ENCODE assay signal across 28 cellular contexts in the genomic region with DNA sequence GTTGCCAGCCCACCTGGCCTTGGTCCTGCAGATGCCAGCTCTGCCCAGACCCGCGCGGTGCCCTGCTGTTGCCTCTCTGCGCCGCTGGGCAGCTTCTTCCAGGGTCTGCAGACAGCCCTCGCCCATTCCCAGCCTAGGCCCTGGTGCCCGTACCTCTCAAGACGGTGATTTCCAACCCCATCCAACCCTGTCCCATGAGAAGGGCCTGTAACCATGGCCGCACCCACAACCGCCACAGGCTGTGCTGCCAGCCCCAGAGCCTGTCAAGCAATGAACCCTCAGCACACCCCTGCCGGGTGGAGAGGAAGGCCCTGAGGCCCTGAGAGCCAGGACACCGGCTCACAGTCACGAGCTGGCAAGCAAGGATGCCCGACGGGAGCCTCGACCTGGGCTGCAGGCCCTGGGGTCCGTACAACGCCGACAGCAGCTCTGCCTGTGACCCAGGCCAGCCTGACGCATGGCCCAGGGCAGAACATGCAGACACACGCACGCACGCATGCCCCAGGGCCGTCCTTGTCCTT.
DNase-seq lines count a peak whose midpoint lies in the region; ATAC-seq and TF ChIP-seq lines count a peak whose summit lies in the region.
"Had no signal": no experiment of that assay in that cellular context is flagged by ENCODE, and none has a peak within 500 bp of the region (broad histone marks: within the 10 kb centered on the region; RNA-seq: fewer than 3 reads in every experiment).

No MANE protein-coding gene starts in this region.

- TF ChIP-seq CTCF in CD14-positive monocyte (IDR thresholded peaks at IDR 0.05) (no peak), RWPE2 (IDR thresholded peaks at IDR 0.05; ENCODE audit: poor library complexity, severe bottlenecking) (no peak)

- no peak overlapping the region for H3K4me3 Mint-ChIP-seq in CD14-positive monocyte
- no peak overlapping the region for H3K4me3 Mint-ChIP-seq in stimulated activated effector memory CD8-positive, alpha-beta T cell treated with anti-CD3 and anti-CD28 coated beads, Interleukin-12 subunit alpha, Interleukin-12 subunit beta, amount 100 ng/mL, for 72 hours
- H3K4me3 Mint-ChIP-seq: activated naive CD4-positive, alpha-beta T cell treated with anti-CD3 and anti-CD28 coated beads, Interleukin-2, amount 50 U/mL, for 24 hours; activated T-helper 17 cell treated with anti-CD3 and anti-CD28 coated beads, Interleukin-2, amount 50 U/mL, for 72 hours; stimulated activated naive CD8-positive, alpha-beta T cell treated with anti-CD3 and anti-CD28 coated beads, Interleukin-15, amount 100 ng/mL, for 72 hours; T-helper 2 cell treated with Interferon-gamma antibody and Interleukin-4, amounts not matched to agents 5 μg/mL and 100 μg/mL, for 36 hours had no signal

- H3K27me3 ChIP-seq in RWPE2 (ENCODE audit: insufficient read depth, poor library complexity, severe bottlenecking) (no peaks in the 10 kb centered on the region), right cardiac atrium (ENCODE audit: control insufficient read depth, insufficient read depth) (no peaks in the 10 kb centered on the region)

- WGBS in right cardiac atrium: 95% methylated on average over 24 of the region's 24 CpGs

- H3K4me1 ChIP-seq in RWPE2 (ENCODE audit: insufficient read depth, poor library complexity, severe bottlenecking) (no peaks in the 10 kb centered on the region), right cardiac atrium (ENCODE audit: control insufficient read depth, insufficient read depth, low read length) (no peaks in the 10 kb centered on the region)
- H3K4me1 ChIP-seq: Caco-2 had no signal

- H3K27ac ChIP-seq in RWPE2 (ENCODE audit: poor library complexity, severe bottlenecking): no peak overlapping the region
- H3K27ac ChIP-seq in right cardiac atrium (ENCODE audit: low read length): no peak overlapping the region
- H3K27ac ChIP-seq: C4-2B, coronary artery had no signal

- H3K27ac Mint-ChIP-seq in CD14-positive monocyte: peak overlapping the region in 4 of 7 donors; percentile 13 to 45 (median 23)
- H3K27ac Mint-ChIP-seq in stimulated activated effector memory CD8-positive, alpha-beta T cell treated with anti-CD3 and anti-CD28 coated beads, Interleukin-12 subunit alpha, Interleukin-12 subunit beta, amount 100 ng/mL, for 72 hours: peak overlapping the region; percentile 70
- H3K27ac Mint-ChIP-seq: T-helper 2 cell treated with Interferon-gamma antibody and Interleukin-4, amounts not matched to agents 5 μg/mL and 100 μg/mL, for 36 hours had no signal

- H3K4me3 ChIP-seq in RWPE2 (ENCODE audit: severe bottlenecking) (no peak overlapping the region), right cardiac atrium (ENCODE audit: low read length) (no peak overlapping the region)
- H3K4me3 ChIP-seq: coronary artery had no signal

- no peaks in the 10 kb centered on the region for H3K4me1 Mint-ChIP-seq in CD14-positive monocyte
- peaks cover 19% of the 10 kb centered on the region for H3K4me1 Mint-ChIP-seq in stimulated activated effector memory CD8-positive, alpha-beta T cell treated with anti-CD3 and anti-CD28 coated beads, Interleukin-12 subunit alpha, Interleukin-12 subunit beta, amount 100 ng/mL, for 72 hours

- intact Hi-C loops in CD14-positive monocyte (cut with micrococcal nuclease) (no loop called here), right cardiac atrium (cut with DNase I) (no loop called here)

- peaks cover 12 to 36% of the 10 kb centered on the region in 2 donors for H3K36me3 Mint-ChIP-seq in CD14-positive monocyte
- H3K36me3 Mint-ChIP-seq in stimulated activated effector memory CD8-positive, alpha-beta T cell treated with anti-CD3 and anti-CD28 coated beads, Interleukin-12 subunit alpha, Interleukin-12 subunit beta, amount 100 ng/mL, for 72 hours: no peaks in the 10 kb centered on the region
- H3K36me3 Mint-ChIP-seq: activated naive CD4-positive, alpha-beta T cell treated with anti-CD3 and anti-CD28 coated beads, Interleukin-2, amount 50 U/mL, for 24 hours had no signal

- no peak for DNase-seq in CD14-positive monocyte (ENCODE audit: low spot score)
- DNase-seq in RWPE2 (ENCODE audit: low spot score): peak; percentile 54
- DNase-seq in right cardiac atrium: peak; percentile 13 to 30 (median 24)
- DNase-seq in stimulated activated effector memory CD8-positive, alpha-beta T cell treated with anti-CD3 and anti-CD28 coated beads, Interleukin-12 subunit alpha, Interleukin-12 subunit beta, amount 100 ng/mL, for 72 hours (ENCODE audit: low spot score in 2 of 2): no peak
- DNase-seq in SIG-M5 (lab: John Stamatoyannopoulos, UW): no peak
- DNase-seq: activated CD4-positive, alpha-beta T cell treated with anti-CD3 and anti-CD28 coated beads for 4 hours; anterior cingulate cortex; DMS53; effector memory CD4-positive, alpha-beta T cell; Kasumi-1; midbrain; NCI-H1417; NCI-H2029 treated with DMSO at 0.1 percent for 48 hours; NCI-H526 treated with DMSO at 0.1 percent for 48 hours; NK-92 treated with Interleukin-12 subunit alpha and Interleukin-12 subunit beta, amount 100 ng/mL, for 24 hours; small intestine; stimulated activated CD4-positive, alpha-beta T cell treated with anti-CD3 and anti-CD28 coated beads, Interleukin-1b, Interleukin-23, amount 100 ng/mL, for 48 hours; stimulated activated naive CD8-positive, alpha-beta T cell treated with anti-CD3 and anti-CD28 coated beads, Interleukin-15, amount 100 ng/mL, for 72 hours had no signal

- no peaks in the 10 kb centered on the region for H3K9me3 ChIP-seq in RWPE2 (ENCODE audit: severe bottlenecking)
- H3K9me3 ChIP-seq in right cardiac atrium (ENCODE audit: control insufficient read depth, low read length): no peaks in the 10 kb centered on the region
- H3K9me3 ChIP-seq: Caco-2 had no signal

- no peaks in the 10 kb centered on the region for H3K27me3 Mint-ChIP-seq in CD14-positive monocyte (ENCODE audit: low read depth in 3 of 3)
- H3K27me3 Mint-ChIP-seq: activated naive CD4-positive, alpha-beta T cell treated with anti-CD3 and anti-CD28 coated beads, Interleukin-2, amount 50 U/mL, for 24 hours; activated T-helper 17 cell treated with anti-CD3 and anti-CD28 coated beads, Interleukin-2, amount 50 U/mL, for 72 hours; naive thymus-derived CD8-positive, alpha-beta T cell; stimulated activated naive CD8-positive, alpha-beta T cell treated with anti-CD3 and anti-CD28 coated beads, Interleukin-15, amount 100 ng/mL, for 72 hours had no signal

- peaks cover 0 to 2% (median 0%) of the 10 kb centered on the region in 7 donors for H3K9me3 Mint-ChIP-seq in CD14-positive monocyte
- no peaks in the 10 kb centered on the region for H3K9me3 Mint-ChIP-seq in stimulated activated effector memory CD8-positive, alpha-beta T cell treated with anti-CD3 and anti-CD28 coated beads, Interleukin-12 subunit alpha, Interleukin-12 subunit beta, amount 100 ng/mL, for 72 hours
- H3K9me3 Mint-ChIP-seq: activated naive CD4-positive, alpha-beta T cell treated with anti-CD3 and anti-CD28 coated beads, Interleukin-2, amount 50 U/mL, for 24 hours; activated T-helper 17 cell treated with anti-CD3 and anti-CD28 coated beads, Interleukin-2, amount 50 U/mL, for 72 hours; naive thymus-derived CD8-positive, alpha-beta T cell; stimulated activated naive CD8-positive, alpha-beta T cell treated with anti-CD3 and anti-CD28 coated beads, Interleukin-15, amount 100 ng/mL, for 72 hours; T-helper 2 cell treated with Interferon-gamma antibody and Interleukin-4, amounts not matched to agents 5 μg/mL and 100 μg/mL, for 36 hours had no signal

- H3K36me3 ChIP-seq in RWPE2 (ENCODE audit: low read depth): no peaks in the 10 kb centered on the region

- ATAC-seq in RWPE2 (ENCODE audit: low read depth) (no peak; the same call in 2 of the 3 replicates), right cardiac atrium (no peak), HG02938 (IDR thresholded peaks at IDR 0.05; ENCODE audit: unreplicated experiment) (no peak), GM19455 (IDR thresholded peaks at IDR 0.05; ENCODE audit: unreplicated experiment) (no peak)
- ATAC-seq in stimulated activated effector memory CD8-positive, alpha-beta T cell treated with anti-CD3 and anti-CD28 coated beads, Interleukin-12 subunit alpha, Interleukin-12 subunit beta, amount 100 ng/mL, for 72 hours: no peak
- ATAC-seq: activated T-helper 17 cell treated with anti-CD3 and anti-CD28 coated beads, Interleukin-2, amount 50 U/mL, for 72 hours; HCT116; naive thymus-derived CD8-positive, alpha-beta T cell; stimulated activated naive CD8-positive, alpha-beta T cell treated with anti-CD3 and anti-CD28 coated beads, Interleukin-15, amount 100 ng/mL, for 72 hours had no signal

Comparison
In these comparisons a context has a peak if more than half of its experiments do, and no peak if none do; other contexts are left out.
1. DNase-seq: peak in RWPE2 (single experiment) and right cardiac atrium (3 of 3); none in CD14-positive monocyte (single experiment), stimulated activated effector memory CD8-positive, alpha-beta T cell treated with anti-CD3 and anti-CD28 coated beads, Interleukin-12 subunit alpha, Interleukin-12 subunit beta, amount 100 ng/mL, for 72 hours (0 of 2) and SIG-M5 (single experiment).